Comparison of ENCODE assay signal across 10 cellular contexts in genomic region chr2:69601179-69601612, GRCh38. TPM values are rescaled to one million over a fixed set of nuclear protein-coding genes. Genes with fewer than 3 reads are reported as not detected.
DNase-seq lines count a peak whose midpoint lies in the region; ATAC-seq and TF ChIP-seq lines count a peak whose summit lies in the region.
"Had no signal": no experiment of that assay in that cellular context is flagged by ENCODE, and none has a peak within 500 bp of the region (broad histone marks: within the 10 kb centered on the region; RNA-seq: fewer than 3 reads in every experiment).

No MANE protein-coding gene starts in this region.

- no peaks in the 10 kb centered on the region for H3K9me3 ChIP-seq in esophagus squamous epithelium
- H3K9me3 ChIP-seq: colonic mucosa had no signal

- intact Hi-C loops in left ventricle myocardium superior (cut with micrococcal nuclease) = no loop called here
- intact Hi-C loops in esophagus squamous epithelium (cut with DNase I) = no loop called here

- H3K9me3 Mint-ChIP-seq in activated naive CD8-positive, alpha-beta T cell treated with anti-CD3 and anti-CD28 coated beads for 36 hours = peaks cover 13% of the 10 kb centered on the region

- H3K36me3 ChIP-seq in ACC112 (ENCODE audit: insufficient read depth, low read length) (peaks cover 16% of the 10 kb centered on the region), esophagus squamous epithelium (no peaks in the 10 kb centered on the region)
- H3K36me3 ChIP-seq: colonic mucosa had no signal

- H3K36me3 Mint-ChIP-seq in activated naive CD8-positive, alpha-beta T cell treated with anti-CD3 and anti-CD28 coated beads for 36 hours = peaks cover 52% of the 10 kb centered on the region

- no peak overlapping the region for H2AFZ ChIP-seq in ACC112 (ENCODE audit: low read length, unreplicated experiment)

- DNase-seq in HPDE6-E6E7 (ENCODE audit: extremely low spot score) = peak; percentile 33
- DNase-seq in activated naive CD8-positive, alpha-beta T cell treated with anti-CD3 and anti-CD28 coated beads for 36 hours = no peak
- no peak for DNase-seq in left ventricle myocardium superior
- no peak for DNase-seq in esophagus squamous epithelium (lab: John Stamatoyannopoulos, UW)
- no peak for DNase-seq in Kasumi-1 (lab: John Stamatoyannopoulos, UW)
- DNase-seq in GM13977 (ENCODE audit: low spot score) = no peak
- DNase-seq: colonic mucosa, DND-41 had no signal

- H3K4me3 Mint-ChIP-seq in activated naive CD8-positive, alpha-beta T cell treated with anti-CD3 and anti-CD28 coated beads for 36 hours = no peak overlapping the region

- TF ChIP-seq CTCF in esophagus squamous epithelium (IDR thresholded peaks at IDR 0.05) = no peak
- TF ChIP-seq CTCF in GM13977 (IDR thresholded peaks at IDR 0.05; ENCODE audit: extremely low read depth, insufficient read depth, missing control alignments) = no peak

- peaks cover 24% of the 10 kb centered on the region for H3K4me1 ChIP-seq in ACC112 (ENCODE audit: control insufficient read depth, insufficient read depth, low read length, unreplicated experiment)
- peaks cover 3 to 22% (median 5%) of the 10 kb centered on the region in 3 donors for H3K4me1 ChIP-seq in esophagus squamous epithelium
- H3K4me1 ChIP-seq: colonic mucosa had no signal

- TF ChIP-seq POLR2A in esophagus squamous epithelium (IDR thresholded peaks at IDR 0.05) = no peak

- ATAC-seq in left ventricle myocardium superior (peak; percentile 74), HG03521 (IDR thresholded peaks at IDR 0.05; ENCODE audit: unreplicated experiment) (no peak)

- no peaks in the 10 kb centered on the region for H3K27me3 Mint-ChIP-seq in activated naive CD8-positive, alpha-beta T cell treated with anti-CD3 and anti-CD28 coated beads for 36 hours

- H3K79me2 ChIP-seq in ACC112 (ENCODE audit: control insufficient read depth, insufficient read depth, low read length, unreplicated experiment) = peaks cover 64% of the 10 kb centered on the region

- peak overlapping the region; percentile 6; the same call in 1 of the 2 replicates for H3K4me3 ChIP-seq in ACC112 (ENCODE audit: low read depth, low read length)
- no peak overlapping the region for H3K4me3 ChIP-seq in esophagus squamous epithelium
- H3K4me3 ChIP-seq: colonic mucosa had no signal

- H3K27me3 ChIP-seq in ACC112 (ENCODE audit: insufficient read depth, low read length) (no peaks in the 10 kb centered on the region), esophagus squamous epithelium (no peaks in the 10 kb centered on the region)
- H3K27me3 ChIP-seq: colonic mucosa had no signal

- in situ Hi-C loops in GM13977 (cut with MboI; ENCODE audit: low pct_unique_long_range_greater_than_20kb, low sequenced_read_pairs, unreplicated experiment) = no loop called here

- peaks cover 87% of the 10 kb centered on the region for H3K4me1 Mint-ChIP-seq in activated naive CD8-positive, alpha-beta T cell treated with anti-CD3 and anti-CD28 coated beads for 36 hours

- 75 to 78% methylated on average over 2 of the region's 2 CpGs for whole genome bisulfite sequencing in esophagus squamous epithelium, 2 donors

- peak overlapping the region; percentile 73 for H3K27ac Mint-ChIP-seq in activated naive CD8-positive, alpha-beta T cell treated with anti-CD3 and anti-CD28 coated beads for 36 hours

- peak overlapping the region; percentile 44 for H3K27ac ChIP-seq in ACC112 (ENCODE audit: low read depth, low read length)
- H3K27ac ChIP-seq in esophagus squamous epithelium = no peak overlapping the region
- H3K27ac ChIP-seq: colonic mucosa had no signal

RNA-seq across cellular contexts. Expression of gene AAK1, which starts 42.3 kb away (rescaled TPM):
- total RNA-seq in activated naive CD8-positive, alpha-beta T cell treated with anti-CD3 and anti-CD28 coated beads for 36 hours = 10 to 100 TPM; 78.3 to 85.4 TPM
- total RNA-seq in left ventricle myocardium superior = 91.1 TPM
- total RNA-seq in esophagus squamous epithelium = 10 to 100 TPM; 28.0 to 35.5 (median 32.8) TPM
